34 cellular contexts compared by ENCODE assay signal in genomic region chr15:74962219-74962618, GRCh38.
"Had no signal": no experiment of that assay in that cellular context is flagged by ENCODE, and none has a peak within 500 bp of the region (broad histone marks: within the 10 kb centered on the region; RNA-seq: fewer than 3 reads in every experiment).

No MANE protein-coding gene starts in this region.

- H3K27me3 ChIP-seq: ascending aorta, Peyer's patch, SJSA1 had no signal

- H3K4me3 ChIP-seq: ascending aorta, cardiac muscle cell, Peyer's patch, SJSA1 had no signal

- H3K9me3 Mint-ChIP-seq: activated CD4-positive, alpha-beta memory T cell treated with anti-CD3 and anti-CD28 coated beads, Interleukin-2, amount 10 ng/mL, durations not matched to agents 7 days and 5 days; activated naive CD8-positive, alpha-beta T cell treated with anti-CD3 and anti-CD28 coated beads, Interleukin-2, amount 10 ng/mL, durations not matched to agents 7 days and 5 days; central memory CD8-positive, alpha-beta T cell; T-cell had no signal

- ATAC-seq: activated CD8-positive, alpha-beta memory T cell treated with anti-CD3 and anti-CD28 coated beads, Interleukin-2, amount 10 ng/mL, durations not matched to agents 7 days and 5 days; SK-N-SH treated with all-trans-retinoic acid at 6 μM for 48 hours; T-cell; T-helper 17 cell had no signal

- H3K9me3 ChIP-seq: ascending aorta, Peyer's patch, SJSA1 had no signal

- H3K36me3 ChIP-seq: ascending aorta, cardiac muscle cell, Peyer's patch, SJSA1, WERI-Rb-1 had no signal

- H3K36me3 Mint-ChIP-seq: activated CD8-positive, alpha-beta memory T cell treated with anti-CD3 and anti-CD28 coated beads, Interleukin-2, amount 10 ng/mL, durations not matched to agents 7 days and 5 days; activated naive CD8-positive, alpha-beta T cell treated with anti-CD3 and anti-CD28 coated beads, Interleukin-2, amount 10 ng/mL, durations not matched to agents 7 days and 5 days; T-cell had no signal

- DNase-seq: activated CD4-positive, alpha-beta memory T cell treated with anti-CD3 and anti-CD28 coated beads, Interleukin-2, amount 10 ng/mL, durations not matched to agents 7 days and 5 days; activated CD4-positive, alpha-beta T cell treated with anti-CD3 and anti-CD28 coated beads for 1 hour; activated CD4-positive, alpha-beta T cell treated with anti-CD3 and anti-CD28 coated beads for 48 hours; activated CD4-positive, CD25-positive, alpha-beta regulatory T cell; activated CD8-positive, alpha-beta memory T cell treated with anti-CD3 and anti-CD28 coated beads for 24 hours; activated CD8-positive, alpha-beta memory T cell treated with anti-CD3 and anti-CD28 coated beads, Interleukin-2, amount 10 ng/mL, durations not matched to agents 7 days and 5 days; activated CD8-positive, alpha-beta memory T cell treated with anti-CD3 and anti-CD28 coated beads, Interleukin-2, amount 50 U/mL, for 48 hours; activated effector memory CD4-positive, alpha-beta T cell treated with Interleukin-2 at 50 U/mL for 16 hours; activated naive CD4-positive, alpha-beta T cell treated with anti-CD3 and anti-CD28 coated beads, Interleukin-2, amount 50 U/mL, for 16 hours; activated naive CD8-positive, alpha-beta T cell treated with anti-CD3 and anti-CD28 coated beads, Interleukin-2, amount 10 ng/mL, durations not matched to agents 7 days and 5 days; activated T-cell treated with anti-CD3 and anti-CD28 coated beads, Interleukin-2, amount 50 U/mL, for 48 hours; amygdala; MM.1S; MV-4-11; NCI-H1092; NCI-H1436 treated with DMSO at 0.1 percent for 48 hours; NCI-H187 treated with DMSO at 0.1 percent for 48 hours; NCI-H2171 treated with DMSO at 0.1 percent for 48 hours; NCI-H2227 treated with DMSO at 0.1 percent for 48 hours; NCI-H446; NCI-H510A treated with DMSO at 0.1 percent for 48 hours; NCI-H526 treated with DMSO at 0.1 percent for 48 hours; NCI-H774; Peyer's patch; RPMI8226; SHP77 treated with DMSO at 0.1 percent for 48 hours; T-cell; T-helper 17 cell; WERI-Rb-1 had no signal

- H3K27ac Mint-ChIP-seq: activated CD4-positive, alpha-beta memory T cell treated with anti-CD3 and anti-CD28 coated beads, Interleukin-2, amount 10 ng/mL, durations not matched to agents 7 days and 5 days; activated CD8-positive, alpha-beta memory T cell treated with anti-CD3 and anti-CD28 coated beads, Interleukin-2, amount 10 ng/mL, durations not matched to agents 7 days and 5 days; activated naive CD8-positive, alpha-beta T cell treated with anti-CD3 and anti-CD28 coated beads, Interleukin-2, amount 10 ng/mL, durations not matched to agents 7 days and 5 days; T-cell; T-helper 17 cell had no signal

- H3K4me3 Mint-ChIP-seq: activated CD4-positive, alpha-beta memory T cell treated with anti-CD3 and anti-CD28 coated beads, Interleukin-2, amount 10 ng/mL, durations not matched to agents 7 days and 5 days; activated CD8-positive, alpha-beta memory T cell treated with anti-CD3 and anti-CD28 coated beads, Interleukin-2, amount 10 ng/mL, durations not matched to agents 7 days and 5 days; activated naive CD8-positive, alpha-beta T cell treated with anti-CD3 and anti-CD28 coated beads, Interleukin-2, amount 10 ng/mL, durations not matched to agents 7 days and 5 days; central memory CD8-positive, alpha-beta T cell; T-cell; T-helper 17 cell had no signal
